8 cellular contexts compared by ENCODE assay signal in the genomic region with DNA sequence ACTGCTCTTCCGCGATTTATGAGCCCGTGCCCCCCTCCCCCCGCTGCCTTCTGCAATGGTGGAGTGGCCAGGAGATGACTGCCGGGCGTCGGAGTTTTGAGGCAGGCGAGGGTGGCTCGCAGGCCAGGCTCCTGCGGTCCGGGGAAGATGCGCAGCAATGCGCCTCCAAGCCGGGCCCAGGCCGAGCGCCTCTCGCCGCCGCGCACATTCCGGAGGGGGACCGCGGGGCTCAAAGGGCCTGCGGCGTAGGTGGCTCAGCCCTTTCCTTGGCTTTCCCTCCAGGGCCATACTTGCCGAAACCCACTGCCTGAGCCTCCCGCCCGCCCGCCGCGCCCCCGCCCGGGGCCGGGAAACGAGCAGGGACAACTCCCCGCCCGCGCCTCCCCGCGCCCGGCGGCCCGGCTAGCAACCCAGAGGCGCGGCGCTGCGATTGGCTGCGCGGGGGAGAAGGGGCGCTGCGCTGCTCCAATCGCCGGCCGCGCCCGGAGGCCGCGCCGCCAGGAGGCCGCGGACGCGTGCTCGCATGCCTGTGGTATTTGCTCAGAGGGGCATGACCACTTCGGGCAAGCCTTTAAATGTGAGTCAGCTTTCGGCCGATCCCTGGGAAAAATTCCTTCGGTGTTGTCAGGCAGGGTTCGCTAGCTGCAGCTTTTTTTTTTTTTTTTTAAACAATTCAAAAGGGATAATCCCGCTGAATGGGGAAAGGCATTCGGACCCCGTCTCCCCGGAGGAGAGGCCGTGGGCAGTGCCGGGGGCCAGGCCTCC.
DNase-seq lines count a peak whose midpoint lies in the region; ATAC-seq and TF ChIP-seq lines count a peak whose summit lies in the region.

No MANE protein-coding gene starts in this region.

- ATAC-seq in GM18505 (IDR thresholded peaks at IDR 0.05; ENCODE audit: unreplicated experiment) (peak; percentile 62), HG03280 (IDR thresholded peaks at IDR 0.05; ENCODE audit: unreplicated experiment) (peak; percentile 80)

- TF ChIP-seq CTCF in left ventricle myocardium inferior (IDR thresholded peaks at IDR 0.05; ENCODE audit: borderline replicate concordance) (peak; percentile 29), tibial nerve (IDR thresholded peaks at IDR 0.05) (peak in 1 of 5 experiments; percentile 40)

- H3K27me3 ChIP-seq in left ventricle myocardium inferior (ENCODE audit: low read depth) (no peaks in the 10 kb centered on the region), tibial nerve (no peaks in the 10 kb centered on the region)

- DNase-seq in T-helper 1 cell (peak; percentile 53 to 74 (median 62)), left ventricle myocardium inferior (peak; percentile 82), posterior vena cava (ENCODE audit: low spot score) (peak; percentile 97), tibial nerve (ENCODE audit: low spot score in 2 of 2) (peak; percentile 77), NCI-H2029 treated with DMSO at 0.1 percent for 48 hours (lab: John Stamatoyannopoulos, UW) (no peak)

- intact Hi-C loops in left ventricle myocardium inferior (cut with micrococcal nuclease) (no loop called here), posterior vena cava (cut with DNase I) (loop anchor here (5.0 to 10.0 kb wide), 2 partner anchors 241 to 244 kb away; partner anchors contain the start of gene CCND2 (in 2 of the 2))

- H3K9me3 ChIP-seq in left ventricle myocardium inferior (replicated peaks) = no peaks in the 10 kb centered on the region
- no peaks in the 10 kb centered on the region for H3K9me3 ChIP-seq in tibial nerve

- H3K4me1 ChIP-seq in left ventricle myocardium inferior (peaks cover 13% of the 10 kb centered on the region), tibial nerve (peaks cover 0 to 31% (median 9%) of the 10 kb centered on the region in 4 donors)

- WGBS in tibial nerve, 2 donors = 1 to 3% methylated on average over 36 to 69 of the region's 75 CpGs

- peak; percentile 45 to 83 for TF ChIP-seq EP300 in tibial nerve (IDR thresholded peaks at IDR 0.05)

- TF ChIP-seq POLR2A in GM18505 (IDR thresholded peaks at IDR 0.05; ENCODE audit: borderline replicate concordance, extremely low read depth, insufficient read depth, insufficient read length) = no peak
- peak; percentile 77 to 90 for TF ChIP-seq POLR2A in tibial nerve (IDR thresholded peaks at IDR 0.05)

- H3K36me3 ChIP-seq in left ventricle myocardium inferior (no peaks in the 10 kb centered on the region), tibial nerve (no peaks in the 10 kb centered on the region)

- H3K4me3 ChIP-seq in left ventricle myocardium inferior = peak overlapping the region; percentile 72
- peak overlapping the region; percentile 43 to 68 (median 60) for H3K4me3 ChIP-seq in tibial nerve

- H3K27ac ChIP-seq in angular gyrus (ENCODE audit: low read depth, low read length) (peak overlapping the region; percentile 24), left ventricle myocardium inferior (replicated peaks) (peak overlapping the region; percentile 75), tibial nerve (peak overlapping the region; percentile 87 to 97 (median 93))

Comparison
In these comparisons a context has a peak if more than half of its experiments do, and no peak if none do; other contexts are left out.
1. H3K27ac ChIP-seq: peak in every context shown above with its lines; median percentile 93 in tibial nerve; 75 in left ventricle myocardium inferior; 24 in angular gyrus.